21 cellular contexts compared by ENCODE assay signal in the genomic region with DNA sequence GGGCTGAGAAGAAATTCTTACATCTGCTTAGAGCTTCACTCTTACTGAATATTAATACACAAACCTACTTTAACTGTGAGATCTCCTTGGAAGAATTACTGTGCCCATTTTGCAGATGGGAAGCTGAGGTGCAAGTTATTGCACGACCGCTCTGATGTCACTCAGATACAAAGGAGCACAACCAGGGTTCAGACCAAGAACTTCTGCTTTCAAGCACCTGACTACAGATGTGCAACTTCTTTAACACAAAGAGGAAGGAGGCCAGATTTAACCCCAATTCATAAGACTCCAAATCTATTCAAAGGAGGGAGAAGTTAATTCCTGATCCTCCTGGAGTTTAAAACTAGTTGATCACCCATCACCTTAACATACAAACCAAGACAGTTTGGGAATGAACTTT.
DNase-seq lines count a peak whose midpoint lies in the region; ATAC-seq, FAIRE-seq and TF ChIP-seq lines count a peak whose summit lies in the region.
"Had no signal": no experiment of that assay in that cellular context is flagged by ENCODE, and none has a peak within 500 bp of the region (broad histone marks: within the 10 kb centered on the region; RNA-seq: fewer than 3 reads in every experiment).

No MANE protein-coding gene starts in this region.

- peaks cover 17 to 31% (median 28%) of the 10 kb centered on the region in 3 donors for H3K4me1 Mint-ChIP-seq in naive B cell

- H3K27me3 Mint-ChIP-seq in naive B cell, result peaks cover 53 to 88% (median 63%) of the 10 kb centered on the region in 3 donors

- no peak for FAIRE-seq in HepG2 (lab: Jason Lieb, UNC)
- FAIRE-seq: A549, GM12891, GM18507, GM19239 had no signal

- peaks cover 3 to 9% (median 6%) of the 10 kb centered on the region in 7 donors for H3K9me3 Mint-ChIP-seq in naive B cell

- in situ Hi-C loops in HepG2 (cut with HindIII; ENCODE audit: extremely low pct_ligation_motif_present, low pct_unique_long_range_greater_than_20kb), result no loop called here

- peaks cover 3 to 33% of the 10 kb centered on the region in 2 experiments; a peak in 4 of 5 replicates for H3K27me3 ChIP-seq in HepG2 (ENCODE audit: control insufficient read depth in 1 of 2, insufficient read depth in 2 of 2, low read length in 2 of 2)
- peaks cover 0 to 12% of the 10 kb centered on the region in 2 donors for H3K27me3 ChIP-seq in right lobe of liver
- peaks cover 0 to 26% (median 7%) of the 10 kb centered on the region in 3 donors for H3K27me3 ChIP-seq in psoas muscle (ENCODE audit: insufficient read depth in 3 of 3, low read length in 2 of 3)

- intact Hi-C loops in HepG2 (cut with micrococcal nuclease; ENCODE audit: unreplicated experiment) (no loop called here), right lobe of liver (cut with DNase I) (no loop called here), psoas muscle (cut with DNase I) (no loop called here)

- no peak for TF ChIP-seq RAD21 in HepG2 (CRISPR knock-in tag; IDR thresholded peaks at IDR 0.05)

- H3K27ac ChIP-seq in HepG2 (ENCODE audit: extremely low read length, insufficient read depth, low read length) (no peak overlapping the region), right lobe of liver (no peak overlapping the region), psoas muscle (no peak overlapping the region)
- H3K27ac ChIP-seq: A549 had no signal

- 44% methylated on average over 2 of the region's 2 CpGs for WGBS in HepG2 (ENCODE audit: low lambda C conversion rate)
- no CpG with 5 or more reads among the region's 2 CpGs for WGBS in right lobe of liver (ENCODE audit: insufficient coverage, low coverage, low lambda C conversion rate, missing lambda C conversion rate)
- 92 to 97% (median 94%) methylated on average over 2 of the region's 2 CpGs for WGBS in psoas muscle, 3 donors

- ATAC-seq in HepG2 (no peak), right lobe of liver (no peak), naive B cell (ENCODE audit: low read depth in 2 of 2) (peak; percentile 28 to 57), psoas muscle (no peak), GM21367 (IDR thresholded peaks at IDR 0.05; ENCODE audit: unreplicated experiment) (no peak)
- ATAC-seq: A549, GM23338, HCT116 had no signal

- H3K36me3 Mint-ChIP-seq in naive B cell, result peaks cover 0 to 20% of the 10 kb centered on the region in 2 donors

- TF ChIP-seq POLR2A in HepG2 (IDR thresholded peaks at IDR 0.05; ENCODE audit: insufficient read depth in 1 of 2, low read depth in 2 of 2, low read length in 2 of 2), result no peak
- no peak for TF ChIP-seq POLR2A in right lobe of liver (IDR thresholded peaks at IDR 0.05)
- TF ChIP-seq POLR2A in NB4 (IDR thresholded peaks at IDR 0.05; ENCODE audit: extremely low read depth, insufficient read length), result no peak

- CTCF ChIA-PET in HepG2 (lab: Yijun Ruan, JAX; ENCODE audit: low intra/inter-chr PET ratio, low total read pairs), result no interaction called here

- BruUV-seq in HepG2 (replicated peaks; lab: Mats Ljungman, UMichigan), result no TSS peak

- no peaks in the 10 kb centered on the region for H3K79me2 ChIP-seq in HepG2 (ENCODE audit: insufficient read depth, low read length)

- H4K20me1 ChIP-seq in HepG2 (ENCODE audit: insufficient read depth, low read length), result no peaks in the 10 kb centered on the region

- no peak overlapping the region for H3K9ac ChIP-seq in HepG2 (ENCODE audit: insufficient read depth, low read depth, low read length)

- no peak for TF ChIP-seq CTCF in HepG2 (CRISPR knock-in tag; IDR thresholded peaks at IDR 0.05)
- TF ChIP-seq CTCF in right lobe of liver (IDR thresholded peaks at IDR 0.05), result no peak
- no peak for TF ChIP-seq CTCF in NB4 (IDR thresholded peaks at IDR 0.05; ENCODE audit: low read depth, low read length)
- no peak for TF ChIP-seq CTCF in psoas muscle (IDR thresholded peaks at IDR 0.05)

- no peak overlapping the region for H3K4me3 ChIP-seq in HepG2 (replicated peaks in 1 of 3; ENCODE audit: insufficient read depth in 1 of 3, low read depth in 2 of 3, low read length in 3 of 3)
- no peak overlapping the region for H3K4me3 ChIP-seq in right lobe of liver
- no peak overlapping the region for H3K4me3 ChIP-seq in NB4 (ENCODE audit: low read depth, low read length)
- no peak overlapping the region for H3K4me3 ChIP-seq in psoas muscle
- H3K4me3 ChIP-seq: A549, GM23338 had no signal

- no peak for DNase-seq in HepG2 (ENCODE audit: low spot score)
- no peak for DNase-seq in right lobe of liver
- peak; percentile 3 for DNase-seq in NB4 (ENCODE audit: low read depth)
- DNase-seq in naive B cell, result no peak
- DNase-seq in psoas muscle, result no peak
- DNase-seq: 8988T; C1 segment of cervical spinal cord; Calu3; CD4-positive, alpha-beta memory T cell; COR-L47; DMS53; DMS79 treated with DMSO at 0.1 percent for 48 hours; GF-D8; H9 had no signal

- no peak overlapping the region for H3K27ac Mint-ChIP-seq in naive B cell
- H3K27ac Mint-ChIP-seq: CD4-positive, alpha-beta memory T cell; GM23338; H9 had no signal

- H3K36me3 ChIP-seq in HepG2 (replicated peaks in 1 of 2; ENCODE audit: control insufficient read depth in 1 of 2, insufficient read depth in 2 of 2, low read length in 2 of 2) (no peaks in the 10 kb centered on the region), right lobe of liver (no peaks in the 10 kb centered on the region), psoas muscle (ENCODE audit: insufficient read depth in 1 of 2, low read depth in 1 of 2) (no peaks in the 10 kb centered on the region)

- TF ChIP-seq EP300 in HepG2 (IDR thresholded peaks at IDR 0.05; ENCODE audit: low read depth in 2 of 2, low read length in 2 of 2) (no peak), HepG2 (CRISPR knock-in tag; IDR thresholded peaks at IDR 0.05; ENCODE audit: borderline replicate concordance) (no peak)

- no peak overlapping the region for H3K4me3 Mint-ChIP-seq in naive B cell
- H3K4me3 Mint-ChIP-seq: CD4-positive, alpha-beta memory T cell; GM23338; H9 had no signal

- H3K4me1 ChIP-seq in HepG2 (ENCODE audit: insufficient read depth, low read length) (no peaks in the 10 kb centered on the region; the same call in 1 of the 2 replicates), right lobe of liver (peaks cover 0 to 4% (median 0%) of the 10 kb centered on the region in 4 donors), psoas muscle (no peaks in the 10 kb centered on the region)
- H3K4me1 ChIP-seq: A549 had no signal

- no peaks in the 10 kb centered on the region for H3K9me3 ChIP-seq in HepG2 (ENCODE audit: low read length)
- H3K9me3 ChIP-seq in right lobe of liver, result no peaks in the 10 kb centered on the region
- H3K9me3 ChIP-seq in psoas muscle, result no peaks in the 10 kb centered on the region
- H3K9me3 ChIP-seq: A549 had no signal

- no peak overlapping the region for H2AFZ ChIP-seq in HepG2 (ENCODE audit: low read length)
- H2AFZ ChIP-seq: GM23338 had no signal

- H3K4me2 ChIP-seq in HepG2 (ENCODE audit: low read depth, low read length), result no peak overlapping the region
- H3K4me2 ChIP-seq: A549, GM23338 had no signal

- POLR2A ChIA-PET in HepG2 (lab: Yijun Ruan, JAX), result no interaction called here

TF ChIP-seq in HepG2, 621 proteins besides CTCF, POLR2A, EP300 and RAD21:
- TF ChIP-seq TARDBP (CRISPR knock-in tag; IDR thresholded peaks at IDR 0.05) (no peak), ZNF629 (CRISPR knock-in tag; conservative IDR thresholded peaks at IDR 0.05) (0 out of 2 replicates have a peak, but pooled peaks have one; percentile 11), NR2C2 (CRISPR knock-in tag; IDR thresholded peaks at IDR 0.05; ENCODE audit: borderline replicate concordance) (no peak)
- TF ChIP-seq, protein P1, sequence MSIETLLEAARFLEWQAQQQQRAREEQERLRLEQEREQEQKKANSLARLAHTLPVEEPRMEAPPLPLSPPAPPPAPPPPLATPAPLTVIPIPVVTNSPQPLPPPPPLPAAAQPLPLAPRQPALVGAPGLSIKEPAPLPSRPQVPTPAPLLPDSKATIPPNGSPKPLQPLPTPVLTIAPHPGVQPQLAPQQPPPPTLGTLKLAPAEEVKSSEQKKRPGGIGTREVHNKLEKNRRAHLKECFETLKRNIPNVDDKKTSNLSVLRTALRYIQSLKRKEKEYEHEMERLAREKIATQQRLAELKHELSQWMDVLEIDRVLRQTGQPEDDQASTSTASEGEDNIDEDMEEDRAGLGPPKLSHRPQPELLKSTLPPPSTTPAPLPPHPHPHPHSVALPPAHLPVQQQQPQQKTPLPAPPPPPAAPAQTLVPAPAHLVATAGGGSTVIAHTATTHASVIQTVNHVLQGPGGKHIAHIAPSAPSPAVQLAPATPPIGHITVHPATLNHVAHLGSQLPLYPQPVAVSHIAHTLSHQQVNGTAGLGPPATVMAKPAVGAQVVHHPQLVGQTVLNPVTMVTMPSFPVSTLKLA (IDR thresholded peaks at IDR 0.05), result no peak

Comparison
In these comparisons a context has a peak if more than half of its experiments do, and no peak if none do; other contexts are left out.
1. ATAC-seq: peak in naive B cell (2 of 2); none in HepG2 (single experiment), right lobe of liver (0 of 4), psoas muscle (0 of 4) and GM21367 (single experiment).